8 cellular contexts compared by ENCODE assay signal in the genomic region with DNA sequence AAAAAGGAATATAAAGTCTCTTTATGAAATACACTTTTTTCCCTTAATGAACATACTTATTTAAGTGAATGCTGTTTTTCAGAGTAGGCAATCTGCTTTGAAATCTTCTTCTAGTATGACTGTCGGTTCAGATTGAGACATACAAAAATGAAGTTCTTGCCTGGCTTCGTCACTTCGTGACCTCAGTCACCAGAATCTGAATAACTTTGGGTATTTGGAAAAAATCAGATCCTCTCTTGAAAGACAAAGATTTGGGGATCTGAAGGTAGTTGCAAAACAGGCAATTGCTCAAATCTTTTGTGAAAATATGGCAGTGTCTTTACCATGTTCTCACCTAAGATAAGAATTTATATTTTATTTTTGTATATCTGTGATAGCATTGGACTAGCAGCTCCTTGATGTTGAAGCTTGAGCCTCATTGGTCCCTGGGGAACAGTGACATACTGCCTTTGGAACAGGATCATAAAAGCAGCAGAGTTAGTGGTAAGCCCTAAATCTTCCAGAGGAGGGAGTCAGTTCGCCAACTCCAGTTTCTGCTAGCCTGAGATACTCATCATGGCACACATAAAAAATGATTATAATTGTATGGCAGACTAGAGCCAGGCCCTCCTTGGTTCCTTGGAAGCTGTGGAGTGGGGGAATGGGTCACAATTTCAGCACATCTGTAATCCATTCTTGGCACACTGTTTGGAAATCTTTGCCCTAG. TPM values are rescaled to one million over a fixed set of nuclear protein-coding genes. Genes with fewer than 3 reads are reported as not detected.
DNase-seq lines count a peak whose midpoint lies in the region; ATAC-seq, FAIRE-seq and TF ChIP-seq lines count a peak whose summit lies in the region.

No MANE protein-coding gene starts in this region.

- H2BK15ac ChIP-seq in H1 (ENCODE audit: low read length): no peak overlapping the region

- H3K9ac ChIP-seq in H1 (replicated peaks in 1 of 4; ENCODE audit: extremely low read depth in 1 of 4, low read depth in 3 of 4, low read length in 3 of 4): no peak overlapping the region

- H3K27ac ChIP-seq in H1 (ENCODE audit: low read depth, low read length) (no peak overlapping the region), small intestine (ENCODE audit: low read depth in 1 of 2, low read length in 1 of 2) (no peak overlapping the region), spleen (peak overlapping the region in 1 of 8 donors; percentile 13)

- 85% methylated on average over 4 of the region's 4 CpGs; no CpG with 5 or more reads in 1 of the 2 experiments for WGBS in H1 (ENCODE audit: extremely low coverage in 1 of 2, insufficient coverage in 1 of 2, insufficient read length in 1 of 2, insufficient replicate concordance in 2 of 2, low coverage in 1 of 2, low lambda C conversion rate in 2 of 2, missing lambda C conversion rate in 1 of 2), 2 experiments
- 77 to 85% (median 80%) methylated on average over 4 of the region's 4 CpGs for WGBS in small intestine, 3 donors
- 81 to 90% (median 88%) methylated on average over 4 of the region's 4 CpGs for WGBS in spleen, 5 donors

- no peak overlapping the region for H3K4me2 ChIP-seq in H1 (ENCODE audit: insufficient read depth in 1 of 2, low read depth in 2 of 2, low read length in 2 of 2)

- no peak overlapping the region for H3K23ac ChIP-seq in H1 (ENCODE audit: insufficient read length)

- peaks cover 27% of the 10 kb centered on the region for H3K4me1 Mint-ChIP-seq in mesothelial cell of epicardium

- H3K9me3 ChIP-seq in H1 (ENCODE audit: insufficient read depth in 2 of 2, low read depth in 1 of 2, low read length in 1 of 2) (no peaks in the 10 kb centered on the region), small intestine (ENCODE audit: control insufficient read depth, low read depth) (no peaks in the 10 kb centered on the region), spleen (no peaks in the 10 kb centered on the region)

- TF ChIP-seq CTCF in H1 (IDR thresholded peaks at IDR 0.05; ENCODE audit: control extremely low read depth in 1 of 3, insufficient read depth in 1 of 3, low read depth in 1 of 3, low read length in 3 of 3): peak in 2 of 3 experiments; percentile 17 to 52; a peak in 2 of 4 replicates
- TF ChIP-seq CTCF in mesothelial cell of epicardium (IDR thresholded peaks at IDR 0.05; ENCODE audit: unreplicated experiment): no peak
- no peak for TF ChIP-seq CTCF in spleen (IDR thresholded peaks at IDR 0.05 in 8 of 11, conservative IDR thresholded peaks at IDR 0.05 in 3 of 11)

- peaks cover 2% of the 10 kb centered on the region for H3K36me3 Mint-ChIP-seq in mesothelial cell of epicardium

- H2BK12ac ChIP-seq in H1 (ENCODE audit: low read depth, low read length): no peak overlapping the region

- no peaks in the 10 kb centered on the region for H3K9me3 Mint-ChIP-seq in mesothelial cell of epicardium

- no peak overlapping the region for H3K4ac ChIP-seq in H1 (replicated peaks; ENCODE audit: insufficient read length, low read depth, low read length)

- H4K91ac ChIP-seq in H1 (replicated peaks; ENCODE audit: insufficient read length, low read length): no peak overlapping the region

- POLR2A ChIA-PET in H1 (lab: Charles Lee; ENCODE audit: partially characterized antibody): no interaction called here

- no peak overlapping the region for H3K18ac ChIP-seq in H1 (ENCODE audit: extremely low read depth, low read length)

- H3K79me1 ChIP-seq in H1 (ENCODE audit: low read depth, low read length): no peaks in the 10 kb centered on the region

- H3K79me2 ChIP-seq in H1 (ENCODE audit: control insufficient read depth in 1 of 2, insufficient read depth in 2 of 2, low read length in 2 of 2): peaks cover 14 to 88% of the 10 kb centered on the region in 2 experiments

- H3K36me3 ChIP-seq in H1 (ENCODE audit: control insufficient read depth in 2 of 4, insufficient read depth in 4 of 4, low read length in 3 of 4) (no peaks in the 10 kb centered on the region), small intestine (ENCODE audit: control insufficient read depth in 2 of 2, insufficient read depth in 2 of 2, low read length in 2 of 2) (peaks cover 0 to 2% of the 10 kb centered on the region in 2 donors), spleen (peaks cover 0 to 5% (median 0%) of the 10 kb centered on the region in 6 donors)

- no peak overlapping the region for H2AK5ac ChIP-seq in H1 (ENCODE audit: low read depth, low read length)

- no peak overlapping the region for H2AFZ ChIP-seq in H1 (ENCODE audit: low read length)

- intact Hi-C loops in spleen (cut with DNase I; ENCODE audit: low total_unique reads): no loop called here

- no peak overlapping the region for H2BK120ac ChIP-seq in H1 (replicated peaks; ENCODE audit: low read depth, low read length)

- H3K14ac ChIP-seq in H1 (ENCODE audit: insufficient read length): no peak overlapping the region

- TF ChIP-seq EP300 in H1 (IDR thresholded peaks at IDR 0.05; ENCODE audit: borderline replicate concordance in 1 of 2, low read depth in 2 of 2, low read length in 2 of 2): no peak

- peak; percentile 32 for DNase-seq in NCI-H2227 (lab: John Stamatoyannopoulos, UW; ENCODE audit: unreplicated experiment)
- no peak for DNase-seq in NCI-H2227 treated with DMSO at 0.1 percent for 48 hours (lab: John Stamatoyannopoulos, UW)
- DNase-seq in NCI-H2196 (lab: John Stamatoyannopoulos, UW; ENCODE audit: unreplicated experiment): peak; percentile 3
- DNase-seq in H1 (ENCODE audit: low read depth in 1 of 2, low spot score in 2 of 2): no peak
- peak; percentile 10 for DNase-seq in small intestine
- DNase-seq in mesothelial cell of epicardium (ENCODE audit: low spot score in 2 of 2, unreplicated experiment in 2 of 2): no peak
- DNase-seq in spleen: no peak

- H4K20me1 ChIP-seq in H1 (replicated peaks in 1 of 2; ENCODE audit: control insufficient read depth in 1 of 2, insufficient read depth in 2 of 2, low read length in 2 of 2): peaks cover 1 to 4% of the 10 kb centered on the region in 2 experiments

- no peak for ATAC-seq in GM18517 (IDR thresholded peaks at IDR 0.05; ENCODE audit: unreplicated experiment)

- no peak overlapping the region for H3K4me3 Mint-ChIP-seq in mesothelial cell of epicardium

- H3K23me2 ChIP-seq in H1 (ENCODE audit: low read depth, low read length): peaks cover 6% of the 10 kb centered on the region

- CTCF ChIA-PET in H1 (lab: Charles Lee; ENCODE audit: partially characterized antibody): interaction anchor here (0.6 to 1.4 kb wide), 5 partner anchors 21 to 376 kb away, joined by 3 to 5 read pairs (median 3); no protein-coding TSS in a partner anchor

- TF ChIP-seq RAD21 in H1 (IDR thresholded peaks at IDR 0.05 in 1 of 2, conservative IDR thresholded peaks at IDR 0.05 in 1 of 2; ENCODE audit: low read depth in 2 of 2, low read length in 2 of 2): peak; percentile 39 to 54

- H3K27ac Mint-ChIP-seq in mesothelial cell of epicardium: no peak overlapping the region

- H3K4me3 ChIP-seq in H1 (ENCODE audit: extremely low read depth in 1 of 4, insufficient read depth in 2 of 4, low read depth in 3 of 4, low read length in 4 of 4) (no peak overlapping the region), small intestine (ENCODE audit: low read depth in 1 of 2, low read length in 2 of 2) (no peak overlapping the region), spleen (no peak overlapping the region)

- H3K27me3 Mint-ChIP-seq in mesothelial cell of epicardium (ENCODE audit: low read depth): no peaks in the 10 kb centered on the region

- no peak overlapping the region for H2BK5ac ChIP-seq in H1 (ENCODE audit: low read depth, low read length)

- FAIRE-seq in H1 (lab: Jason Lieb, UNC): peak; percentile 36
- FAIRE-seq in small intestine (lab: Jason Lieb, UNC): no peak

- H3K27me3 ChIP-seq in H1 (replicated peaks in 1 of 4; ENCODE audit: control insufficient read depth in 3 of 4, extremely low read depth in 1 of 4, insufficient read depth in 3 of 4, low read length in 3 of 4): no peaks in the 10 kb centered on the region
- no peaks in the 10 kb centered on the region for H3K27me3 ChIP-seq in small intestine (ENCODE audit: control insufficient read depth in 2 of 2, insufficient read depth in 2 of 2, low read length in 2 of 2)
- no peaks in the 10 kb centered on the region for H3K27me3 ChIP-seq in spleen (replicated peaks in 1 of 7)

- no peak overlapping the region for H3K56ac ChIP-seq in H1 (replicated peaks; ENCODE audit: insufficient read length, low read depth, low read length)

- TF ChIP-seq POLR2A in H1 (IDR thresholded peaks at IDR 0.05; ENCODE audit: control extremely low read depth in 1 of 2, low read depth in 2 of 2, low read length in 2 of 2) (no peak), spleen (IDR thresholded peaks at IDR 0.05) (no peak)

- no peaks in the 10 kb centered on the region for H3K4me1 ChIP-seq in H1 (replicated peaks in 1 of 4; ENCODE audit: control insufficient read depth in 3 of 4, insufficient read depth in 4 of 4, low read length in 3 of 4)
- peaks cover 3 to 10% of the 10 kb centered on the region in 2 donors for H3K4me1 ChIP-seq in small intestine (ENCODE audit: control insufficient read depth in 2 of 2, insufficient read depth in 1 of 2, low read depth in 1 of 2, low read length in 1 of 2)
- peaks cover 14 to 70% (median 45%) of the 10 kb centered on the region in 6 donors for H3K4me1 ChIP-seq in spleen

- no peak overlapping the region for H4K8ac ChIP-seq in H1 (ENCODE audit: extremely low read depth, insufficient read depth, low read length)

- H4K5ac ChIP-seq in H1 (ENCODE audit: insufficient read length, low read depth, low read length): no peak overlapping the region

- no peak overlapping the region for H2BK20ac ChIP-seq in H1 (ENCODE audit: low read length)

RNA-seq across cellular contexts. Expression of gene ARFIP1, which starts 4.9 kb away (rescaled TPM):
- total RNA-seq in H1 (2021; fragmentation: NEBNext Ultra II Directional; extraction: Animal tissue kit (Norgen Biotek cat#: 25700)): 36.3 and 38.0 TPM in 2 replicates
- 9.1 and 13.5 TPM in 2 replicates for polyA plus RNA-seq in H1 (2011; rRNA removed)
- polyA plus RNA-seq in H1 (2011; cell fraction: cytosol; rRNA removed): 19.9 TPM
- 4.0 TPM for polyA plus RNA-seq in H1 (2011; cell fraction: nucleus; rRNA removed)
- 14.8 to 28.6 TPM (median 19.8 TPM) in 4 replicates for polyA plus RNA-seq in H1 (2012, experiment 1 of 2)
- 2.4 TPM for polyA plus RNA-seq in H1 (2012, experiment 2 of 2)
- polyA plus RNA-seq in H1 (2013, experiment 1 of 2): 25.1 TPM
- polyA plus RNA-seq in H1 (2013, experiment 2 of 2): 25.2 TPM
- 15.3 and 19.6 TPM in 2 replicates for polyA minus RNA-seq in H1 (2011; rRNA and poly(A)+ RNA removed)
- 14.7 TPM for polyA minus RNA-seq in H1 (2011; cell fraction: cytosol; rRNA and poly(A)+ RNA removed)
- 21.3 TPM for polyA minus RNA-seq in H1 (2011; cell fraction: nucleus; rRNA and poly(A)+ RNA removed)
- polyA plus RNA-seq in small intestine: 10 to 100 TPM; 24.6 to 37.8 (median 25.7) TPM
- 25.1 to 26.7 TPM (median 26.2 TPM) in 3 replicates for total RNA-seq in mesothelial cell of epicardium
- total RNA-seq in spleen: 10 to 100 TPM; 21.2 to 35.0 (median 28.8) TPM
- 10 to 100 TPM; 13.9 to 19.0 (median 15.3) TPM for polyA plus RNA-seq in spleen

RNA-seq across cellular contexts. Expression of gene TIGD4, which starts 5.1 kb away (rescaled TPM):
- 1.8 and 2.3 TPM in 2 replicates for total RNA-seq in H1 (2021; fragmentation: NEBNext Ultra II Directional; extraction: Animal tissue kit (Norgen Biotek cat#: 25700))
- polyA plus RNA-seq in H1 (2011; rRNA removed): 0.20 and 0.42 TPM in 2 replicates
- polyA plus RNA-seq in H1 (2011; cell fraction: cytosol; rRNA removed): 0.74 TPM
- 0.50 TPM for polyA plus RNA-seq in H1 (2011; cell fraction: nucleus; rRNA removed)
- 1.0 to 2.7 TPM (median 1.1 TPM) in 4 replicates for polyA plus RNA-seq in H1 (2012, experiment 1 of 2)
- 0.08 TPM for polyA plus RNA-seq in H1 (2012, experiment 2 of 2)
- polyA plus RNA-seq in H1 (2013, experiment 1 of 2): 1.7 TPM
- polyA plus RNA-seq in H1 (2013, experiment 2 of 2): 1.7 TPM
- 0.82 and 1.0 TPM in 2 replicates for polyA minus RNA-seq in H1 (2011; rRNA and poly(A)+ RNA removed)
- polyA minus RNA-seq in H1 (2011; cell fraction: cytosol; rRNA and poly(A)+ RNA removed): 2.2 TPM
- polyA minus RNA-seq in H1 (2011; cell fraction: nucleus; rRNA and poly(A)+ RNA removed): 3.4 TPM
- polyA plus RNA-seq in small intestine: under 1 TPM in 2 of 3 donors, not detected in 1; 0.37 to 0.45 TPM
- 0.43 to 0.65 TPM (median 0.58 TPM) in 3 replicates for total RNA-seq in mesothelial cell of epicardium
- total RNA-seq in spleen: under 1 TPM in 6 of 7 donors, not detected in 1; 0.13 to 0.68 (median 0.41) TPM
- under 1 TPM in 2 of 3 donors, not detected in 1; 0.09 to 0.10 TPM for polyA plus RNA-seq in spleen

Comparison
In these comparisons a context has a peak if more than half of its experiments do, and no peak if none do; other contexts are left out.
1. DNase-seq: peak in NCI-H2227 (single experiment), NCI-H2196 (single experiment) and small intestine (single experiment); none in NCI-H2227 treated with DMSO at 0.1 percent for 48 hours (single experiment), H1 (0 of 2), mesothelial cell of epicardium (0 of 2) and spleen (single experiment).
2. CTCF ChIP-seq: peak in H1 (2 of 3); none in mesothelial cell of epicardium (single experiment) and spleen (0 of 11).